1 cellular context compared by ENCODE assay signal in the genomic region with DNA sequence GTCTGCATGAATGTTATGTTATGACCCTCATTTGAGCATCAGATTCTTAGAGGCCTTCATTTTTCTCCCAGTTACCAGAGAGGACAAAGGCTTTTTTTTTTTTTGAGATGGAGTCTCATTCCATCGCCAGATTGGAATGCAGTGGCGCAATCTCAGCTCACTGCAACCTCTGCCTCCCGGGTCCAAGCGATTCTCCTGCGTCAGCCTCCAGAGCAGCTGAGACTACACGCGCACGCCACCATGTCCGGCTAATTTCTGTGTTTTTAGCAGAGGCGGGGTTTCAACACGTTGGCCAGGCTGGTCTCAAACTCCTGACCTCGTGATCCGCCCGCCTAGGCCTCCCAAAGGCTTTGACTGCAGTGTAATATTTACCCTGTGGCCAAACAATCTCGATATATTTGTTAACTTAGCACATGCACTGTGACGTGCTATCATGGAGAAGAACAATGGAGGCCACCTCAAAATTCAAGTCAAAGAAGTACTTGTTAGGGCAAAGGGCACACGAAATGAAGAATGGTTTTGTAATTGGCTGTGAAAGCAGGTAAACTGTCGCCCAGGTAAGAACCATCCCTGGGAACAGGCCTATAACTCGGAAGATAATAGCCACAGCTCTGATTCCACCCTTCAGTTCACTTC.
TF ChIP-seq lines count a peak whose summit lies in the region.

No MANE protein-coding gene starts in this region.

TF ChIP-seq in HepG2, 621 proteins besides CTCF, POLR2A, EP300 and RAD21 (continued from another document and continues in another):
- TF ChIP-seq MYC (CRISPR knock-in tag; IDR thresholded peaks at IDR 0.05; ENCODE audit: borderline replicate concordance) (peak; percentile 74), ZNF205 (CRISPR knock-in tag; IDR thresholded peaks at IDR 0.05) (peak; percentile 35; the same call in 1 of the 2 replicates), TMF1 (CRISPR knock-in tag; IDR thresholded peaks at IDR 0.05; ENCODE audit: low read depth) (no peak), RNF2 (conservative IDR thresholded peaks at IDR 0.05; ENCODE audit: low read depth) (no peak), ETV6 (CRISPR knock-in tag; conservative IDR thresholded peaks at IDR 0.05) (no peak), SAP130 (CRISPR knock-in tag; IDR thresholded peaks at IDR 0.05; ENCODE audit: low read depth) (peak; percentile 45; the same call in 1 of the 2 replicates), ATF7-NPFF (CRISPR knock-in tag; IDR thresholded peaks at IDR 0.05; ENCODE audit: low read depth) (0 out of 2 replicates have a peak, but pooled peaks have one; percentile 57), ZNF614 (CRISPR knock-in tag; IDR thresholded peaks at IDR 0.05; ENCODE audit: borderline replicate concordance) (0 out of 2 replicates have a peak, but pooled peaks have one; percentile 56), RELA (CRISPR knock-in tag; IDR thresholded peaks at IDR 0.05) (no peak), ZBTB38 (CRISPR knock-in tag; IDR thresholded peaks at IDR 0.05) (peak; percentile 71), KDM5B (CRISPR knock-in tag; IDR thresholded peaks at IDR 0.05; ENCODE audit: borderline replicate concordance) (no peak; the same call in 1 of the 2 replicates), ZNF782 (CRISPR knock-in tag; IDR thresholded peaks at IDR 0.05; ENCODE audit: borderline replicate concordance) (no peak), NFATC3 (CRISPR knock-in tag; IDR thresholded peaks at IDR 0.05) (no peak), HNRNPUL1 (IDR thresholded peaks at IDR 0.05; ENCODE audit: low read depth, low read length) (no peak), ZNF678 (CRISPR knock-in tag; IDR thresholded peaks at IDR 0.05) (no peak), ZNF251 (CRISPR knock-in tag; IDR thresholded peaks at IDR 0.05) (no peak), TCF12 (IDR thresholded peaks at IDR 0.05) (no peak), TCF12 (CRISPR knock-in tag; IDR thresholded peaks at IDR 0.05) (no peak), REL (CRISPR knock-in tag; conservative IDR thresholded peaks at IDR 0.05) (no peak), ZNF747 (CRISPR knock-in tag; IDR thresholded peaks at IDR 0.05; ENCODE audit: borderline replicate concordance) (no peak; the same call in 1 of the 2 replicates), SMC3 (IDR thresholded peaks at IDR 0.05; ENCODE audit: low read length) (no peak)
- TF ChIP-seq, protein P1, sequence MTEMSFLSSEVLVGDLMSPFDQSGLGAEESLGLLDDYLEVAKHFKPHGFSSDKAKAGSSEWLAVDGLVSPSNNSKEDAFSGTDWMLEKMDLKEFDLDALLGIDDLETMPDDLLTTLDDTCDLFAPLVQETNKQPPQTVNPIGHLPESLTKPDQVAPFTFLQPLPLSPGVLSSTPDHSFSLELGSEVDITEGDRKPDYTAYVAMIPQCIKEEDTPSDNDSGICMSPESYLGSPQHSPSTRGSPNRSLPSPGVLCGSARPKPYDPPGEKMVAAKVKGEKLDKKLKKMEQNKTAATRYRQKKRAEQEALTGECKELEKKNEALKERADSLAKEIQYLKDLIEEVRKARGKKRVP (CRISPR knock-in tag; IDR thresholded peaks at IDR 0.05), result peak in 1 of 2 experiments; percentile 52; a peak in 2 of 4 replicates
- TF ChIP-seq, protein P2, sequence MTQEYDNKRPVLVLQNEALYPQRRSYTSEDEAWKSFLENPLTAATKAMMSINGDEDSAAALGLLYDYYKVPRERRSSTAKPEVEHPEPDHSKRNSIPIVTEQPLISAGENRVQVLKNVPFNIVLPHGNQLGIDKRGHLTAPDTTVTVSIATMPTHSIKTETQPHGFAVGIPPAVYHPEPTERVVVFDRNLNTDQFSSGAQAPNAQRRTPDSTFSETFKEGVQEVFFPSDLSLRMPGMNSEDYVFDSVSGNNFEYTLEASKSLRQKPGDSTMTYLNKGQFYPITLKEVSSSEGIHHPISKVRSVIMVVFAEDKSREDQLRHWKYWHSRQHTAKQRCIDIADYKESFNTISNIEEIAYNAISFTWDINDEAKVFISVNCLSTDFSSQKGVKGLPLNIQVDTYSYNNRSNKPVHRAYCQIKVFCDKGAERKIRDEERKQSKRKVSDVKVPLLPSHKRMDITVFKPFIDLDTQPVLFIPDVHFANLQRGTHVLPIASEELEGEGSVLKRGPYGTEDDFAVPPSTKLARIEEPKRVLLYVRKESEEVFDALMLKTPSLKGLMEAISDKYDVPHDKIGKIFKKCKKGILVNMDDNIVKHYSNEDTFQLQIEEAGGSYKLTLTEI (CRISPR knock-in tag; conservative IDR thresholded peaks at IDR 0.05), result no peak
- TF ChIP-seq, protein P3, sequence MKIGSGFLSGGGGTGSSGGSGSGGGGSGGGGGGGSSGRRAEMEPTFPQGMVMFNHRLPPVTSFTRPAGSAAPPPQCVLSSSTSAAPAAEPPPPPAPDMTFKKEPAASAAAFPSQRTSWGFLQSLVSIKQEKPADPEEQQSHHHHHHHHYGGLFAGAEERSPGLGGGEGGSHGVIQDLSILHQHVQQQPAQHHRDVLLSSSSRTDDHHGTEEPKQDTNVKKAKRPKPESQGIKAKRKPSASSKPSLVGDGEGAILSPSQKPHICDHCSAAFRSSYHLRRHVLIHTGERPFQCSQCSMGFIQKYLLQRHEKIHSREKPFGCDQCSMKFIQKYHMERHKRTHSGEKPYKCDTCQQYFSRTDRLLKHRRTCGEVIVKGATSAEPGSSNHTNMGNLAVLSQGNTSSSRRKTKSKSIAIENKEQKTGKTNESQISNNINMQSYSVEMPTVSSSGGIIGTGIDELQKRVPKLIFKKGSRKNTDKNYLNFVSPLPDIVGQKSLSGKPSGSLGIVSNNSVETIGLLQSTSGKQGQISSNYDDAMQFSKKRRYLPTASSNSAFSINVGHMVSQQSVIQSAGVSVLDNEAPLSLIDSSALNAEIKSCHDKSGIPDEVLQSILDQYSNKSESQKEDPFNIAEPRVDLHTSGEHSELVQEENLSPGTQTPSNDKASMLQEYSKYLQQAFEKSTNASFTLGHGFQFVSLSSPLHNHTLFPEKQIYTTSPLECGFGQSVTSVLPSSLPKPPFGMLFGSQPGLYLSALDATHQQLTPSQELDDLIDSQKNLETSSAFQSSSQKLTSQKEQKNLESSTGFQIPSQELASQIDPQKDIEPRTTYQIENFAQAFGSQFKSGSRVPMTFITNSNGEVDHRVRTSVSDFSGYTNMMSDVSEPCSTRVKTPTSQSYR (CRISPR knock-in tag; IDR thresholded peaks at IDR 0.05; ENCODE audit: borderline replicate concordance), result no peak
- TF ChIP-seq, protein P4, sequence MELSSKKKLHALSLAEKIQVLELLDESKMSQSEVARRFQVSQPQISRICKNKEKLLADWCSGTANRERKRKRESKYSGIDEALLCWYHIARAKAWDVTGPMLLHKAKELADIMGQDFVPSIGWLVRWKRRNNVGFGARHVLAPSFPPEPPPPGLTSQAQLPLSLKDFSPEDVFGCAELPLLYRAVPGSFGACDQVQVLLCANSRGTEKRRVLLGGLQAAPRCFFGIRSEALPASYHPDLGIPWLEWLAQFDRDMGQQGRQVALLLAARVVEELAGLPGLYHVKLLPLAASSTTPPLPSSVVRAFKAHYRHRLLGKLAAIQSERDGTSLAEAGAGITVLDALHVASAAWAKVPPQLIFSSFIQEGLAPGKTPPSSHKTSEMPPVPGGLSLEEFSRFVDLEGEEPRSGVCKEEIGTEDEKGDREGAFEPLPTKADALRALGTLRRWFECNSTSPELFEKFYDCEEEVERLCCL (CRISPR knock-in tag; IDR thresholded peaks at IDR 0.05; ENCODE audit: borderline replicate concordance), result no peak
- TF ChIP-seq, protein P5, sequence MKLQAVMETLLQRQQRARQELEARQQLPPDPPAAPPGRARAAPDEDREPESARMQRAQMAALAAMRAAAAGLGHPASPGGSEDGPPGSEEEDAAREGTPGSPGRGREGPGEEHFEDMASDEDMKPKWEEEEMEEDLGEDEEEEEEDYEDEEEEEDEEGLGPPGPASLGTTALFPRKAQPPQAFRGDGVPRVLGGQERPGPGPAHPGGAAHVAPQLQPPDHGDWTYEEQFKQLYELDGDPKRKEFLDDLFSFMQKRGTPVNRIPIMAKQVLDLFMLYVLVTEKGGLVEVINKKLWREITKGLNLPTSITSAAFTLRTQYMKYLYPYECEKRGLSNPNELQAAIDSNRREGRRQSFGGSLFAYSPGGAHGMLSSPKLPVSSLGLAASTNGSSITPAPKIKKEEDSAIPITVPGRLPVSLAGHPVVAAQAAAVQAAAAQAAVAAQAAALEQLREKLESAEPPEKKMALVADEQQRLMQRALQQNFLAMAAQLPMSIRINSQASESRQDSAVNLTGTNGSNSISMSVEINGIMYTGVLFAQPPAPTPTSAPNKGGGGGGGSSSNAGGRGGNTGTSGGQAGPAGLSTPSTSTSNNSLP (IDR thresholded peaks at IDR 0.05; ENCODE audit: low read depth, low read length), result no peak
- TF ChIP-seq, protein P6, sequence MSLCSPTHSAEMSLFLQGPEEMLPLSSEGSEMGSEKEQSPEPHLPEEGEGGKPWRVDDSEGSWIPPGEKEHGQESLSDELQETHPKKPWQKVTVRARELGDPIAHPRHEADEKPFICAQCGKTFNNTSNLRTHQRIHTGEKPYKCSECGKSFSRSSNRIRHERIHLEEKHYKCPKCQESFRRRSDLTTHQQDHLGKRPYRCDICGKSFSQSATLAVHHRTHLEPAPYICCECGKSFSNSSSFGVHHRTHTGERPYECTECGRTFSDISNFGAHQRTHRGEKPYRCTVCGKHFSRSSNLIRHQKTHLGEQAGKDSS (CRISPR knock-in tag; IDR thresholded peaks at IDR 0.05; ENCODE audit: borderline replicate concordance, low read depth), result no peak
- TF ChIP-seq, protein P7, sequence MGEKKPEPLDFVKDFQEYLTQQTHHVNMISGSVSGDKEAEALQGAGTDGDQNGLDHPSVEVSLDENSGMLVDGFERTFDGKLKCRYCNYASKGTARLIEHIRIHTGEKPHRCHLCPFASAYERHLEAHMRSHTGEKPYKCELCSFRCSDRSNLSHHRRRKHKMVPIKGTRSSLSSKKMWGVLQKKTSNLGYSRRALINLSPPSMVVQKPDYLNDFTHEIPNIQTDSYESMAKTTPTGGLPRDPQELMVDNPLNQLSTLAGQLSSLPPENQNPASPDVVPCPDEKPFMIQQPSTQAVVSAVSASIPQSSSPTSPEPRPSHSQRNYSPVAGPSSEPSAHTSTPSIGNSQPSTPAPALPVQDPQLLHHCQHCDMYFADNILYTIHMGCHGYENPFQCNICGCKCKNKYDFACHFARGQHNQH (CRISPR knock-in tag; IDR thresholded peaks at IDR 0.05), result 0 out of 2 replicates have a peak, but pooled peaks have one; percentile 36
- TF ChIP-seq, protein P8, sequence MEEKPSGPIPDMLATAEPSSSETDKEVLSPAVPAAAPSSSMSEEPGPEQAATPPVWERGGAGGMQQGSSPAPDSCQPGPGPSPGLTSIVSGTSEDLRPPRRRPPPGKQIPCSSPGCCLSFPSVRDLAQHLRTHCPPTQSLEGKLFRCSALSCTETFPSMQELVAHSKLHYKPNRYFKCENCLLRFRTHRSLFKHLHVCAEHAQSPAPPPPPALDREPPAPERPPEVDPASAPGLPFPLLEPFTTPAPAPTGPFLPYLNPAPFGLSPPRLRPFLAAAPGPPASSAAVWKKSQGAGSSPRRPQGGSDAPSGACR (CRISPR knock-in tag; IDR thresholded peaks at IDR 0.05), result no peak
- TF ChIP-seq, protein P9, sequence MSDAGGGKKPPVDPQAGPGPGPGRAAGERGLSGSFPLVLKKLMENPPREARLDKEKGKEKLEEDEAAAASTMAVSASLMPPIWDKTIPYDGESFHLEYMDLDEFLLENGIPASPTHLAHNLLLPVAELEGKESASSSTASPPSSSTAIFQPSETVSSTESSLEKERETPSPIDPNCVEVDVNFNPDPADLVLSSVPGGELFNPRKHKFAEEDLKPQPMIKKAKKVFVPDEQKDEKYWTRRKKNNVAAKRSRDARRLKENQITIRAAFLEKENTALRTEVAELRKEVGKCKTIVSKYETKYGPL (CRISPR knock-in tag; IDR thresholded peaks at IDR 0.05), result no peak
- TF ChIP-seq, protein P10, sequence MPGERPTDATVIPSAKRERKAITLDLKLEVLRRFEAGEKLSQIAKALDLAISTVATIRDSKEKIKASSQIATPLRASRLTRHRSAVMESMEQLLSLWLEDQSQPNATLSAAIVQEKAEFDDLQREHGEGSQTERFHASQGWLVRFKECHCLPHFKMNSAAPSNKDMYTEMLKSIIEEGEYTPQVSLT (CRISPR knock-in tag; IDR thresholded peaks at IDR 0.05; ENCODE audit: borderline replicate concordance, low read depth), result no peak
- TF ChIP-seq, protein P11, sequence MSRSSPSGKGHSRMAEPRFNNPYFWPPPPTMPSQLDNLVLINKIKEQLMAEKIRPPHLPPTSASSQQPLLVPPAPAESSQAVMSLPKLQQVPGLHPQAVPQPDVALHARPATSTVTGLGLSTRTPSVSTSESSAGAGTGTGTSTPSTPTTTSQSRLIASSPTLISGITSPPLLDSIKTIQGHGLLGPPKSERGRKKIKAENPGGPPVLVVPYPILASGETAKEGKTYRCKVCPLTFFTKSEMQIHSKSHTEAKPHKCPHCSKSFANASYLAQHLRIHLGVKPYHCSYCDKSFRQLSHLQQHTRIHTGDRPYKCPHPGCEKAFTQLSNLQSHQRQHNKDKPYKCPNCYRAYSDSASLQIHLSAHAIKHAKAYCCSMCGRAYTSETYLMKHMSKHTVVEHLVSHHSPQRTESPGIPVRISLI (CRISPR knock-in tag; IDR thresholded peaks at IDR 0.05; ENCODE audit: borderline replicate concordance), result peak; percentile 96
- TF ChIP-seq, protein P12, sequence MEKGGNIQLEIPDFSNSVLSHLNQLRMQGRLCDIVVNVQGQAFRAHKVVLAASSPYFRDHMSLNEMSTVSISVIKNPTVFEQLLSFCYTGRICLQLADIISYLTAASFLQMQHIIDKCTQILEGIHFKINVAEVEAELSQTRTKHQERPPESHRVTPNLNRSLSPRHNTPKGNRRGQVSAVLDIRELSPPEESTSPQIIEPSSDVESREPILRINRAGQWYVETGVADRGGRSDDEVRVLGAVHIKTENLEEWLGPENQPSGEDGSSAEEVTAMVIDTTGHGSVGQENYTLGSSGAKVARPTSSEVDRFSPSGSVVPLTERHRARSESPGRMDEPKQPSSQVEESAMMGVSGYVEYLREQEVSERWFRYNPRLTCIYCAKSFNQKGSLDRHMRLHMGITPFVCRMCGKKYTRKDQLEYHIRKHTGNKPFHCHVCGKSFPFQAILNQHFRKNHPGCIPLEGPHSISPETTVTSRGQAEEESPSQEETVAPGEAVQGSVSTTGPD (CRISPR knock-in tag; IDR thresholded peaks at IDR 0.05), result no peak
